Comparison of ENCODE assay signal across 10 cellular contexts in the genomic region with DNA sequence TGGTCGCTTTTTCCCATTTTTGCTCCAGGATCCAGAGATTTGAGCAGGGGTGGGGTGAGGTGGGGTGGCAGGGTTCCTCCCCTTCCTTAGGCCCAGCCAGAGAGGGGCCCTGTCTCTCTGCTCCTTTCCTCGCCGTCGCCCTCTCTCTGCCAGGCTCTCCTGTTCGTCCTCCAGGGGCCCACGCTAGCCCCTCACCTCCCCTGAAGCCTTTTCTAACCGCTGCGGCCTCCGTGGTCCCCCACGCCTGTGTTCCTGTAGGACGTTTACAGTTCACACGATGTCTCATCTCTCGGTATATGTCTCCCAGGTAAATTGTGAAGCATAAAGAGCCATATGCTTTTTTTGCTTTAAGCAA. TPM values are rescaled to one million over a fixed set of nuclear protein-coding genes. Genes with fewer than 3 reads are reported as not detected.
DNase-seq lines count a peak whose midpoint lies in the region; ATAC-seq and TF ChIP-seq lines count a peak whose summit lies in the region.
"Had no signal": no experiment of that assay in that cellular context is flagged by ENCODE, and none has a peak within 500 bp of the region (broad histone marks: within the 10 kb centered on the region; RNA-seq: fewer than 3 reads in every experiment).

No MANE protein-coding gene starts in this region.

- no TSS peak for BruUV-seq in A673 (replicated peaks; lab: Mats Ljungman, UMichigan)

- H3K27me3 ChIP-seq in A673 (replicated peaks; ENCODE audit: insufficient read depth, low read depth, low read length, poor library complexity): no peaks in the 10 kb centered on the region
- no peaks in the 10 kb centered on the region for H3K27me3 ChIP-seq in GM23248 (replicated peaks; ENCODE audit: insufficient read depth)
- no peaks in the 10 kb centered on the region for H3K27me3 ChIP-seq in brain microvascular endothelial cell (replicated peaks)
- H3K27me3 ChIP-seq: MG63, pancreas had no signal

- H3K9me3 ChIP-seq in A673 (ENCODE audit: low read depth, low read length, poor library complexity, severe bottlenecking) (no peaks in the 10 kb centered on the region), GM23248 (ENCODE audit: low read depth) (no peaks in the 10 kb centered on the region), mucosa of descending colon (no peaks in the 10 kb centered on the region)
- H3K9me3 ChIP-seq: MG63, pancreas had no signal

- ATAC-seq in naive B cell (ENCODE audit: low read depth in 2 of 2) (peak; percentile 20 to 26), mucosa of descending colon (no peak), HG02678 (IDR thresholded peaks at IDR 0.05; ENCODE audit: unreplicated experiment) (no peak)

- peaks cover 13 to 18% (median 15%) of the 10 kb centered on the region in 3 donors for H3K4me1 Mint-ChIP-seq in naive B cell

- CTCF ChIA-PET in A673 (lab: Charles Lee): no interaction called here

- DNase-seq in A673 (ENCODE audit: low spot score): no peak
- no peak for DNase-seq in GM23248
- no peak for DNase-seq in brain microvascular endothelial cell
- DNase-seq in naive B cell: no peak
- no peak for DNase-seq in HuH-7 (ENCODE audit: low spot score)
- no peak for DNase-seq in mucosa of descending colon
- no peak for DNase-seq in activated effector memory CD4-positive, alpha-beta T cell treated with anti-CD3 and anti-CD28 coated beads, Interleukin-2, amount 50 U/mL, for 16 hours

- in situ Hi-C loops in GM23248 (cut with MboI): no loop called here
- in situ Hi-C loops in brain microvascular endothelial cell (cut with HindIII; ENCODE audit: low pct_ligation_motif_present, low sequenced_read_pairs): no loop called here

- peak overlapping the region; percentile 83 for H3K4me2 ChIP-seq in GM23248 (ENCODE audit: unreplicated experiment)

- TF ChIP-seq CTCF in A673 (conservative IDR thresholded peaks at IDR 0.05; ENCODE audit: low read depth, low read length) (peak; percentile 10; the same call in 1 of the 2 replicates), brain microvascular endothelial cell (IDR thresholded peaks at IDR 0.05; ENCODE audit: low read depth, low read length, missing control alignments) (peak; percentile 27), mucosa of descending colon (IDR thresholded peaks at IDR 0.05) (no peak)

- H3K9me2 ChIP-seq in GM23248 (ENCODE audit: insufficient read depth): no peaks in the 10 kb centered on the region

- POLR2A ChIA-PET in A673 (lab: Charles Lee; ENCODE audit: low non-redundant PET): no interaction called here

- no peak overlapping the region for H3K27ac ChIP-seq in A673 (ENCODE audit: low read depth, low read length, poor library complexity, severe bottlenecking)
- H3K27ac ChIP-seq in GM23248: no peak overlapping the region
- no peak overlapping the region for H3K27ac ChIP-seq in brain microvascular endothelial cell

- no peaks in the 10 kb centered on the region for H3K79me2 ChIP-seq in GM23248 (ENCODE audit: insufficient read depth)

- 22 to 28% methylated on average over 13 of the region's 13 CpGs for WGBS in GM23248 (ENCODE audit: low coverage in 1 of 2, low lambda C conversion rate in 2 of 2, missing lambda C conversion rate in 2 of 2), 2 experiments

- H3F3A ChIP-seq in GM23248 (ENCODE audit: insufficient read depth): peaks cover 9% of the 10 kb centered on the region; the same call in 1 of the 2 replicates

- intact Hi-C loops in A673 (cut with micrococcal nuclease; ENCODE audit: unreplicated experiment): no loop called here
- intact Hi-C loops in mucosa of descending colon (cut with DNase I, micrococcal nuclease): no loop called here

- H3K36me3 ChIP-seq in A673 (ENCODE audit: insufficient read depth, low read length, poor library complexity, severe bottlenecking) (no peaks in the 10 kb centered on the region), GM23248 (ENCODE audit: low read depth) (no peaks in the 10 kb centered on the region), brain microvascular endothelial cell (replicated peaks) (no peaks in the 10 kb centered on the region), mucosa of descending colon (ENCODE audit: low read depth) (no peaks in the 10 kb centered on the region)
- H3K36me3 ChIP-seq: MG63, pancreas had no signal

- H3K36me3 Mint-ChIP-seq in naive B cell: no peaks in the 10 kb centered on the region

- peak overlapping the region; percentile 92 for H2AFZ ChIP-seq in GM23248

- peaks cover 23 to 48% (median 37%) of the 10 kb centered on the region in 3 donors for H3K27me3 Mint-ChIP-seq in naive B cell

- peak overlapping the region; percentile 76 to 95 (median 87) for H3K4me3 Mint-ChIP-seq in naive B cell

- H3K4me3 ChIP-seq in A673 (ENCODE audit: low read depth, low read length, poor library complexity, severe bottlenecking) (peak overlapping the region; percentile 29), GM23248 (peak overlapping the region; percentile 64), brain microvascular endothelial cell (ENCODE audit: low read depth, low read length) (peak overlapping the region; percentile 46), mucosa of descending colon (no peak overlapping the region)
- H3K4me3 ChIP-seq: MG63 had no signal

- no peaks in the 10 kb centered on the region for H4K20me1 ChIP-seq in GM23248 (ENCODE audit: insufficient read depth)

- H3K27ac Mint-ChIP-seq in naive B cell: peak overlapping the region in 3 of 6 donors; percentile 35 to 77 (median 53)

- no peaks in the 10 kb centered on the region for H3K9me3 Mint-ChIP-seq in naive B cell

- H3K4me1 ChIP-seq in A673 (ENCODE audit: insufficient read depth, low read length, poor library complexity, severe bottlenecking): peaks cover 23% of the 10 kb centered on the region
- peaks cover 13% of the 10 kb centered on the region for H3K4me1 ChIP-seq in GM23248 (ENCODE audit: insufficient read depth)
- H3K4me1 ChIP-seq in mucosa of descending colon (ENCODE audit: low read depth): no peaks in the 10 kb centered on the region

- H3K9ac ChIP-seq in GM23248: peak overlapping the region; percentile 74

RNA-seq across cellular contexts. Expression of gene ZNF366, which starts 49.9 kb away (rescaled TPM):
- total RNA-seq in A673 (2021) (not detected in 2 replicates), mucosa of descending colon (1 to 10 TPM in 2 of 3 donors, under 1 TPM in 1; 0.96 to 1.6 (median 1.6) TPM)
- total RNA-seq in GM23248 (2014; rRNA removed; shearing (Covaris generic)): not detected in 2 replicates
- polyA plus RNA-seq in GM23248 (2016; fragmentation: Nextera tagmentation; extraction: Ambion mirVana) (not detected in 2 replicates), naive B cell (ENCODE audit: low read depth in 6 of 6) (not detected)

Comparison
In these comparisons a context has a peak if more than half of its experiments do, and no peak if none do; other contexts are left out.
1. ATAC-seq: peak in naive B cell (2 of 2); none in mucosa of descending colon (single experiment) and HG02678 (single experiment).